Comparison of ENCODE assay signal across 8 cellular contexts in the genomic region with DNA sequence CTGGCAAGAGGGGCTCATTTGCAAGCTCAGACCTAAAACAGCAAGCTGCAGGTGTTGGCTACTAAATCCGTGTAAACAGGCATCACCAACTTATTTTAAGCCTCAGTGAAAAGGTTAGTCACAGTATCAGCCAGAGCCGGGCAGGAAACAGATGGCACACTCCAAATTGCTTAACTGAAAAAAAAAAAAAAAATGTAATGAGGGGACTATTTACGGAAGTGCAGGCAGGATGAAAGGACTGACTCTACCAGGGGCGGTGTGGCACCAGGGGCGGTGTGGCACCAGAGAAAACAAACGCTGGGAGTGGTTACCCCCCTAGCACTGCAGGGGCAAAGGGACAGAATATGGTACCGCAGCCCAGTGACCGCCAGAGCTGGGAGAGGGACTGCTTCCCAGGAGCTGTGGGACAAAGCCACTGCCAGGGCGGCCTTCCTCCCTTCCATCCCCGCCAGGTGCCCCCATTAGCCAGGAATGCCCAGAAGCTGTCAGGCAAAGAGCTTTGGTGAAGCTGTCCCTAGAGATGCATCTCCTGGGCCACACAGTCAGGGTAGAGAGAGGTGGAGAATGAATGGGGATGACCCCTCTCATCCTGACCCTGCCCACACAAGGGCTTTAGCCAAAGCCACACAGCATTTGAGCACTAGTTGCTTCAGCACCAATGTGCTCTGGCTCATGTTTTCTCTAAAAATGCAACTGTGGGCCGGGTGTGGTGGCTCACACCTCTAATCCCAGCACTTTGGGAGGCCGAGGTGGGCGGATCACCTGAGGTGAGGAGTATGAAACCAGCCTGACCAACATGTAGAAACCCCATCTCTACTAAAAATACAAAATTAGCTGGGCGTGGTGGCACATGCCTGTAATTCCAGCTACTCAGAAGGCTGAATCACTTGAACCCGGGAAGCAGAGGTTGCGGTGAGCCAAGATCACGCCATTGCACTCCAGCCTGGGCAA. TPM values are rescaled to one million over a fixed set of nuclear protein-coding genes. Genes with fewer than 3 reads are reported as not detected.
DNase-seq lines count a peak whose midpoint lies in the region; ATAC-seq and TF ChIP-seq lines count a peak whose summit lies in the region.

No MANE protein-coding gene starts in this region.

- H3K4me2 ChIP-seq in mesenchymal stem cell (ENCODE audit: low read length, poor library complexity, severe bottlenecking), result no peak overlapping the region

- no peak overlapping the region for H2BK120ac ChIP-seq in mesenchymal stem cell (ENCODE audit: low read depth, low read length)

- H3K9me3 ChIP-seq in colonic mucosa (no peaks in the 10 kb centered on the region), mesenchymal stem cell (ENCODE audit: control insufficient read depth, low read length) (no peaks in the 10 kb centered on the region)

- no peak overlapping the region for H3K4ac ChIP-seq in mesenchymal stem cell (ENCODE audit: low read depth in 1 of 2, low read length in 2 of 2)

- peak; percentile 55 for ATAC-seq in GM19438 (IDR thresholded peaks at IDR 0.05; ENCODE audit: low read depth, unreplicated experiment)
- ATAC-seq in HG03457 (IDR thresholded peaks at IDR 0.05; ENCODE audit: unreplicated experiment), result peak; percentile 65

- H2BK12ac ChIP-seq in mesenchymal stem cell (ENCODE audit: low read length in 2 of 2), result no peak overlapping the region

- H3K27ac ChIP-seq in colonic mucosa, result peak overlapping the region; percentile 32
- H3K27ac ChIP-seq in mesenchymal stem cell (ENCODE audit: low read length, poor library complexity, severe bottlenecking), result no peak overlapping the region

- H3K27me3 ChIP-seq in colonic mucosa, result no peaks in the 10 kb centered on the region
- H3K27me3 ChIP-seq in mesenchymal stem cell (ENCODE audit: control insufficient read depth in 1 of 2, insufficient read depth in 1 of 2, low read length in 2 of 2), result no peaks in the 10 kb centered on the region

- H3K36me3 ChIP-seq in colonic mucosa (no peaks in the 10 kb centered on the region), mesenchymal stem cell (ENCODE audit: control insufficient read depth in 1 of 2, insufficient read depth in 2 of 2, low read depth in 1 of 2, low read length in 2 of 2) (no peaks in the 10 kb centered on the region)

- H3K9ac ChIP-seq in colonic mucosa (ENCODE audit: low read depth in 2 of 2, low read length in 2 of 2), result peak overlapping the region in 1 of 2 donors; percentile 48
- H3K9ac ChIP-seq in mesenchymal stem cell (ENCODE audit: low read length), result no peak overlapping the region

- no peak overlapping the region for H2AK5ac ChIP-seq in mesenchymal stem cell (ENCODE audit: low read length, severe bottlenecking)

- H3K4me1 ChIP-seq in colonic mucosa (no peaks in the 10 kb centered on the region), mesenchymal stem cell (ENCODE audit: control insufficient read depth, insufficient read depth, low read depth, low read length) (peaks cover 1% of the 10 kb centered on the region)

- no peak overlapping the region for H4K91ac ChIP-seq in mesenchymal stem cell (ENCODE audit: low read length)

- no peak overlapping the region for H2BK5ac ChIP-seq in mesenchymal stem cell (ENCODE audit: low read depth, low read length, poor library complexity, severe bottlenecking)

- WGBS in mesenchymal stem cell, result 83% methylated on average over 17 of the region's 17 CpGs

- H2BK15ac ChIP-seq in mesenchymal stem cell (ENCODE audit: low read depth, poor library complexity, severe bottlenecking), result no peak overlapping the region

- no peak overlapping the region for H3K23ac ChIP-seq in mesenchymal stem cell (ENCODE audit: low read length in 2 of 2)

- no peaks in the 10 kb centered on the region for H3K79me1 ChIP-seq in mesenchymal stem cell (replicated peaks; ENCODE audit: low read length, poor library complexity, severe bottlenecking)

- H3K4me3 ChIP-seq in colonic mucosa (no peak overlapping the region), mesenchymal stem cell (ENCODE audit: insufficient read depth in 1 of 2, low read depth in 1 of 2, low read length in 2 of 2) (no peak overlapping the region)

- DNase-seq in DMS 273 treated with DMSO at 0.1 percent for 48 hours (lab: John Stamatoyannopoulos, UW) (peak; percentile 91), NOMO-1 (lab: John Stamatoyannopoulos, UW; ENCODE audit: unreplicated experiment in 2 of 2) (peak; percentile 89 to 97), colonic mucosa (peak; percentile 48), pulmonary artery endothelial cell (ENCODE audit: low read depth, low spot score) (peak; percentile 78), mesenchymal stem cell (no peak), OCI-M2 (lab: John Stamatoyannopoulos, UW; ENCODE audit: unreplicated experiment) (no peak)

- peak overlapping the region in 1 of 2 experiments; percentile 35 for H3K14ac ChIP-seq in mesenchymal stem cell (ENCODE audit: low read length in 2 of 2)

- no peak overlapping the region for H2AFZ ChIP-seq in mesenchymal stem cell (ENCODE audit: low read depth, low read length)

- no peak overlapping the region for H4K8ac ChIP-seq in mesenchymal stem cell (ENCODE audit: low read length)

- no peak for TF ChIP-seq CTCF in colonic mucosa (IDR thresholded peaks at IDR 0.05)

- no peak overlapping the region for H3K18ac ChIP-seq in mesenchymal stem cell (ENCODE audit: low read depth in 1 of 2, low read length in 2 of 2)

- intact Hi-C loops in colonic mucosa (cut with DNase I), result no loop called here

RNA-seq across cellular contexts. Expression of a gene that starts 39.6 kb away (rescaled TPM):
- total RNA-seq in colonic mucosa, result 1 to 10 TPM; 6.9 to 7.6 TPM
- 37.7 and 47.2 TPM in 2 replicates for total RNA-seq in pulmonary artery endothelial cell
- polyA plus RNA-seq in mesenchymal stem cell (2013, experiment 1 of 2), result 2.3 TPM
- 2.2 TPM for polyA plus RNA-seq in mesenchymal stem cell (2013, experiment 2 of 2)

RNA-seq across cellular contexts. Expression of a gene that starts 47.4 kb away (rescaled TPM):
- total RNA-seq in colonic mucosa (10 to 100 TPM; 13.3 to 13.7 TPM), pulmonary artery endothelial cell (7.9 and 8.2 TPM in 2 replicates)
- polyA plus RNA-seq in mesenchymal stem cell (2013, experiment 1 of 2), result 6.4 TPM
- 5.4 TPM for polyA plus RNA-seq in mesenchymal stem cell (2013, experiment 2 of 2)

Comparison
In these comparisons a context has a peak if more than half of its experiments do, and no peak if none do; other contexts are left out.
1. DNase-seq: peak in DMS 273 treated with DMSO at 0.1 percent for 48 hours (single experiment), NOMO-1 (2 of 2), colonic mucosa (single experiment) and pulmonary artery endothelial cell (single experiment); none in mesenchymal stem cell (single experiment) and OCI-M2 (single experiment).